In genomic region chr19:58150328-58150921, GRCh38 we compare ENCODE assay signal across 1 cellular context.
TF ChIP-seq lines count a peak whose summit lies in the region.

TSS of gene ZNF329 (minus strand) at chr19:58150789. CDS start at chr19:58129503, 21,286 bp downstream.

TF ChIP-seq in HepG2, 621 proteins besides CTCF, POLR2A, EP300 and RAD21 (continued from another document and continues in another):
- TF ChIP-seq PAXIP1 (CRISPR knock-in tag; conservative IDR thresholded peaks at IDR 0.05) (no peak), KDM5B (CRISPR knock-in tag; IDR thresholded peaks at IDR 0.05; ENCODE audit: borderline replicate concordance) (peak; percentile 58; the same call in 1 of the 2 replicates), ZNF282 (IDR thresholded peaks at IDR 0.05; ENCODE audit: partially characterized antibody) (no peak), ZNF430 (CRISPR knock-in tag; IDR thresholded peaks at IDR 0.05) (no peak), ZNF256 (CRISPR knock-in tag; conservative IDR thresholded peaks at IDR 0.05) (no peak), SUZ12 (IDR thresholded peaks at IDR 0.05; ENCODE audit: low read depth, low read length) (no peak), NFRKB (IDR thresholded peaks at IDR 0.05) (no peak), ZFP37 (CRISPR knock-in tag; IDR thresholded peaks at IDR 0.05; ENCODE audit: borderline replicate concordance) (no peak), MED13 (CRISPR knock-in tag; IDR thresholded peaks at IDR 0.05) (no peak), ZNF33B (CRISPR knock-in tag; IDR thresholded peaks at IDR 0.05) (no peak), ZNF224 (CRISPR knock-in tag; IDR thresholded peaks at IDR 0.05) (no peak), ZNF44 (CRISPR knock-in tag; IDR thresholded peaks at IDR 0.05) (no peak), SP2 (CRISPR knock-in tag; IDR thresholded peaks at IDR 0.05) (no peak), MEIS2 (CRISPR knock-in tag; IDR thresholded peaks at IDR 0.05) (no peak), ISL2 (CRISPR knock-in tag; IDR thresholded peaks at IDR 0.05) (no peak; the same call in 1 of the 2 replicates), ZNF619 (CRISPR knock-in tag; IDR thresholded peaks at IDR 0.05) (no peak), ZNF296 (CRISPR knock-in tag; conservative IDR thresholded peaks at IDR 0.05) (no peak), NFE2L2 (IDR thresholded peaks at IDR 0.05; ENCODE audit: low read length) (no peak), THYN1 (CRISPR knock-in tag; IDR thresholded peaks at IDR 0.05; ENCODE audit: borderline replicate concordance, low read depth) (no peak), ZNF577 (CRISPR knock-in tag; IDR thresholded peaks at IDR 0.05; ENCODE audit: borderline replicate concordance, low read depth) (no peak), ZNF569 (CRISPR knock-in tag; IDR thresholded peaks at IDR 0.05; ENCODE audit: borderline replicate concordance) (no peak), UBTF (CRISPR knock-in tag; IDR thresholded peaks at IDR 0.05) (no peak), PRMT3 (CRISPR knock-in tag; IDR thresholded peaks at IDR 0.05; ENCODE audit: borderline replicate concordance, low read depth) (no peak), CEBPZ (IDR thresholded peaks at IDR 0.05; ENCODE audit: low read length) (no peak), ZNF747 (CRISPR knock-in tag; IDR thresholded peaks at IDR 0.05; ENCODE audit: borderline replicate concordance) (no peak), ZNF362 (CRISPR knock-in tag; IDR thresholded peaks at IDR 0.05; ENCODE audit: borderline replicate concordance) (no peak), ZNF83 (CRISPR knock-in tag; IDR thresholded peaks at IDR 0.05; ENCODE audit: borderline replicate concordance) (no peak), THAP8 (CRISPR knock-in tag; IDR thresholded peaks at IDR 0.05; ENCODE audit: borderline replicate concordance) (no peak), HES4 (CRISPR knock-in tag; IDR thresholded peaks at IDR 0.05; ENCODE audit: borderline replicate concordance) (no peak), PBX3 (CRISPR knock-in tag; IDR thresholded peaks at IDR 0.05; ENCODE audit: borderline replicate concordance) (no peak), MIER2 (CRISPR knock-in tag; IDR thresholded peaks at IDR 0.05) (no peak), ZMAT3 (CRISPR knock-in tag; conservative IDR thresholded peaks at IDR 0.05) (no peak), ZNF180 (CRISPR knock-in tag; IDR thresholded peaks at IDR 0.05; ENCODE audit: borderline replicate concordance, low read depth) (no peak), HOXA9 (CRISPR knock-in tag; IDR thresholded peaks at IDR 0.05; ENCODE audit: borderline replicate concordance) (no peak), SIX1 (CRISPR knock-in tag; IDR thresholded peaks at IDR 0.05; ENCODE audit: borderline replicate concordance) (no peak), ZNF264 (CRISPR knock-in tag; IDR thresholded peaks at IDR 0.05) (no peak), SMAD9 (CRISPR knock-in tag; IDR thresholded peaks at IDR 0.05) (no peak), ZNF879 (CRISPR knock-in tag; IDR thresholded peaks at IDR 0.05) (no peak), TBL1XR1 (IDR thresholded peaks at IDR 0.05; ENCODE audit: borderline replicate concordance, low read length, partially characterized antibody) (no peak), BRD4 (CRISPR knock-in tag; IDR thresholded peaks at IDR 0.05) (no peak), NFATC3 (CRISPR knock-in tag; IDR thresholded peaks at IDR 0.05) (no peak), ZNF160 (CRISPR knock-in tag; IDR thresholded peaks at IDR 0.05) (no peak), ZNF10 (CRISPR knock-in tag; IDR thresholded peaks at IDR 0.05; ENCODE audit: borderline replicate concordance, low read depth) (no peak), ZNF784 (CRISPR knock-in tag; IDR thresholded peaks at IDR 0.05; ENCODE audit: borderline replicate concordance) (peak; percentile 59; the same call in 1 of the 2 replicates), ZNF567 (CRISPR knock-in tag; IDR thresholded peaks at IDR 0.05; ENCODE audit: borderline replicate concordance) (no peak), IKZF5 (CRISPR knock-in tag; IDR thresholded peaks at IDR 0.05) (no peak), CSRNP2 (CRISPR knock-in tag; conservative IDR thresholded peaks at IDR 0.05; ENCODE audit: low read depth) (no peak), HNRNPL (IDR thresholded peaks at IDR 0.05; ENCODE audit: low read depth, low read length) (no peak), ZNF605 (CRISPR knock-in tag; IDR thresholded peaks at IDR 0.05) (no peak), HMG20B (CRISPR knock-in tag; conservative IDR thresholded peaks at IDR 0.05) (no peak), RNF2 (conservative IDR thresholded peaks at IDR 0.05; ENCODE audit: low read depth) (no peak), AKAP8 (CRISPR knock-in tag; IDR thresholded peaks at IDR 0.05) (0 out of 2 replicates have a peak, but pooled peaks have one; percentile 38), ZNF607 (CRISPR knock-in tag; IDR thresholded peaks at IDR 0.05; ENCODE audit: borderline replicate concordance) (no peak; the same call in 1 of the 2 replicates), MBNL3 (CRISPR knock-in tag; conservative IDR thresholded peaks at IDR 0.05) (no peak), SATB2 (CRISPR knock-in tag; IDR thresholded peaks at IDR 0.05) (no peak), ZNF333 (CRISPR knock-in tag; IDR thresholded peaks at IDR 0.05; ENCODE audit: borderline replicate concordance) (no peak), JUN (CRISPR knock-in tag; IDR thresholded peaks at IDR 0.05) (no peak), PCBP2 (optimal IDR thresholded peaks at IDR 0.05; ENCODE audit: low read depth, low read length, poor library complexity, severe bottlenecking) (no peak)
